Comparison of ENCODE assay signal across 8 cellular contexts in genomic region chr17:57084361-57084801, GRCh38. TPM values are rescaled to one million over a fixed set of nuclear protein-coding genes. Genes with fewer than 3 reads are reported as not detected.
DNase-seq lines count a peak whose midpoint lies in the region; ATAC-seq and TF ChIP-seq lines count a peak whose summit lies in the region.

No MANE protein-coding gene starts in this region.

- intact Hi-C loops in mammary epithelial cell (cut with micrococcal nuclease) = loop anchor here (2.0 kb wide), 1 partner anchor 124 kb away; the partner anchor contains the start of gene COIL

- H3K4me2 ChIP-seq in mammary epithelial cell (ENCODE audit: insufficient read depth, low read depth, low read length) = peak overlapping the region; percentile 92

- in situ Hi-C loops in mammary epithelial cell (cut with MboI; ENCODE audit: low sequenced_read_pairs in 2 of 2) = no loop called here

- no peaks in the 10 kb centered on the region for H3K9me3 ChIP-seq in mammary epithelial cell (replicated peaks; ENCODE audit: insufficient read depth, low read length)
- no peaks in the 10 kb centered on the region for H3K9me3 ChIP-seq in mucosa of stomach (ENCODE audit: control insufficient read depth, low read length)

- CTCF ChIA-PET in mammary epithelial cell (lab: Charles Lee; ENCODE audit: low non-redundant PET) = interaction anchor here (0.6 kb wide), 1 partner anchor 106 kb away, joined by 9 read pairs; the partner anchor contains the start of gene SCPEP1

- peak overlapping the region; percentile 85 for H3K4me3 ChIP-seq in GM12875 (ENCODE audit: low read depth, low read length)
- peak overlapping the region; percentile 93 to 98 (median 98) for H3K4me3 ChIP-seq in mammary epithelial cell (replicated peaks in 1 of 3; ENCODE audit: insufficient read depth in 1 of 3, low read depth in 2 of 3, low read length in 3 of 3)
- H3K4me3 ChIP-seq in mucosa of stomach (ENCODE audit: low read length) = peak overlapping the region; percentile 96

- H3K27me3 ChIP-seq in mammary epithelial cell (ENCODE audit: insufficient read depth, low read length) (no peaks in the 10 kb centered on the region), mucosa of stomach (ENCODE audit: control insufficient read depth, insufficient read depth, low read length) (no peaks in the 10 kb centered on the region)

- peak overlapping the region; percentile 91 for H3K27ac ChIP-seq in mammary epithelial cell (ENCODE audit: insufficient read depth, low read depth, low read length)

- dilution Hi-C loops in mammary epithelial cell (cut with HindIII; ENCODE audit: low sequenced_read_pairs) = no loop called here

- WGBS in mammary epithelial cell (ENCODE audit: low coverage, missing lambda C conversion rate) = 3% methylated on average over 7 of the region's 7 CpGs

- H4K20me1 ChIP-seq in mammary epithelial cell (ENCODE audit: insufficient read depth, low read length) = no peaks in the 10 kb centered on the region

- H2AFZ ChIP-seq in mammary epithelial cell (ENCODE audit: low read depth, low read length) = peak overlapping the region; percentile 99

- ATAC-seq in HG03460 (IDR thresholded peaks at IDR 0.05; ENCODE audit: unreplicated experiment) (peak; percentile 29), GM19452 (IDR thresholded peaks at IDR 0.05; ENCODE audit: unreplicated experiment) (no peak), GM18873 (IDR thresholded peaks at IDR 0.05; ENCODE audit: low FRiP score, unreplicated experiment) (no peak), GM21526 (IDR thresholded peaks at IDR 0.05; ENCODE audit: low FRiP score, unreplicated experiment) (no peak)

- peaks cover 43% of the 10 kb centered on the region for H3K79me2 ChIP-seq in mammary epithelial cell (ENCODE audit: insufficient read depth, low read length)

- H3K36me3 ChIP-seq in mammary epithelial cell (ENCODE audit: insufficient read depth, low read length) (no peaks in the 10 kb centered on the region), mucosa of stomach (ENCODE audit: control insufficient read depth, insufficient read depth, low read length) (no peaks in the 10 kb centered on the region)

- no peak for TF ChIP-seq CTCF in GM12875 (IDR thresholded peaks at IDR 0.05; ENCODE audit: borderline replicate concordance, insufficient read depth, low read depth, low read length)
- TF ChIP-seq CTCF in mammary epithelial cell (conservative IDR thresholded peaks at IDR 0.05 in 1 of 2, IDR thresholded peaks at IDR 0.05 in 1 of 2; ENCODE audit: extremely low read depth in 1 of 2, insufficient read depth in 1 of 2, low read depth in 1 of 2, low read length in 2 of 2) = no peak

- BruUV-seq in mammary epithelial cell (replicated peaks; lab: Mats Ljungman, UMichigan) = TSS peak; percentile 89

- H3K4me1 ChIP-seq in mammary epithelial cell (ENCODE audit: insufficient read depth, low read length) (peaks cover 21% of the 10 kb centered on the region), mucosa of stomach (ENCODE audit: control insufficient read depth, insufficient read depth, low read length) (peaks cover 28% of the 10 kb centered on the region)

- H3K9ac ChIP-seq in mammary epithelial cell (ENCODE audit: insufficient read depth, low read length) (peak overlapping the region; percentile 95), mucosa of stomach (ENCODE audit: low read length) (peak overlapping the region; percentile 94)

- DNase-seq in mammary epithelial cell (no peak), AG20443 (ENCODE audit: low spot score) (no peak)

RNA-seq across cellular contexts. Expression of gene AKAP1, which starts 0.7 kb away (rescaled TPM):
- total RNA-seq in mammary epithelial cell = 10 to 100 TPM; 31.3 to 33.7 TPM
- polyA plus RNA-seq in mammary epithelial cell = 43.5 TPM
- 157 TPM for polyA minus RNA-seq in mammary epithelial cell
